In the genomic region with DNA sequence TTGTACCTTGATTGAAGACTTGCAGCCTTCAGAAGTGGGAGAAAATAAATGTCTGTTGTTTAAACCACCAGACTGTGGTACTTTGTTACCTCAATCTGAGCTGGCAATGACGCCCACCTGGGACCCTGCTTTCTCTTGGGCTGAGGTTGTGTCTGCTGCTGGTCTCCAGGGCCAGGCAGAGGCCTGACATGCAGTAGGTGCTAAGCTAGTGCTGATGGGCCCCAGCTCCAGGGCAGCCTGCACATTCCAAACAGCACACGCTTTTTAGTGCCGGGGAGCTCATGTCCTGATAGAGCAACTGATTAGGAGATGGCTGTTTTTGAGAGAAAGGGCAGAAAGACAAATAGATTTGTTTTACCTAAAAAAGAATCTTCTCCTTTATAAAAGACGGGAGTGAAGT, we compare ENCODE assay signal across 1 cellular context.
TF ChIP-seq lines count a peak whose summit lies in the region.

No MANE protein-coding gene starts in this region.

TF ChIP-seq in H1, 55 proteins besides CTCF, POLR2A, EP300 and RAD21 (continued from another document):
- TF ChIP-seq SRF (IDR thresholded peaks at IDR 0.05; ENCODE audit: low read depth, low read length) (no peak), MAFK (IDR thresholded peaks at IDR 0.05; ENCODE audit: low read depth, low read length) (no peak), RFX5 (IDR thresholded peaks at IDR 0.05; ENCODE audit: borderline replicate concordance, low read depth, low read length) (no peak), GABPA (IDR thresholded peaks at IDR 0.05; ENCODE audit: borderline replicate concordance, insufficient read depth, low read length) (no peak), BCL11A (IDR thresholded peaks at IDR 0.05; ENCODE audit: low read depth in 2 of 2, low read length in 2 of 2) (no peak), EGR1 (IDR thresholded peaks at IDR 0.05; ENCODE audit: borderline replicate concordance, low read depth, low read length) (no peak), SP4 (IDR thresholded peaks at IDR 0.05; ENCODE audit: low read length) (no peak), CEBPB (IDR thresholded peaks at IDR 0.05; ENCODE audit: low read depth, low read length) (no peak), POLR2AphosphoS5 (IDR thresholded peaks at IDR 0.05; ENCODE audit: low read depth, low read length) (no peak), PHF8 (conservative IDR thresholded peaks at IDR 0.05; ENCODE audit: low read depth, low read length) (no peak), RNF2 (IDR thresholded peaks at IDR 0.05; ENCODE audit: borderline replicate concordance, low read depth, low read length, missing control alignments, poor library complexity, severe bottlenecking) (no peak), JUND (IDR thresholded peaks at IDR 0.05; ENCODE audit: low read length) (no peak), TBP (IDR thresholded peaks at IDR 0.05; ENCODE audit: low read depth, low read length) (no peak)
- TF ChIP-seq, protein P1, sequence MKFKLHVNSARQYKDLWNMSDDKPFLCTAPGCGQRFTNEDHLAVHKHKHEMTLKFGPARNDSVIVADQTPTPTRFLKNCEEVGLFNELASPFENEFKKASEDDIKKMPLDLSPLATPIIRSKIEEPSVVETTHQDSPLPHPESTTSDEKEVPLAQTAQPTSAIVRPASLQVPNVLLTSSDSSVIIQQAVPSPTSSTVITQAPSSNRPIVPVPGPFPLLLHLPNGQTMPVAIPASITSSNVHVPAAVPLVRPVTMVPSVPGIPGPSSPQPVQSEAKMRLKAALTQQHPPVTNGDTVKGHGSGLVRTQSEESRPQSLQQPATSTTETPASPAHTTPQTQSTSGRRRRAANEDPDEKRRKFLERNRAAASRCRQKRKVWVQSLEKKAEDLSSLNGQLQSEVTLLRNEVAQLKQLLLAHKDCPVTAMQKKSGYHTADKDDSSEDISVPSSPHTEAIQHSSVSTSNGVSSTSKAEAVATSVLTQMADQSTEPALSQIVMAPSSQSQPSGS (IDR thresholded peaks at IDR 0.05; ENCODE audit: low read length), result no peak
